In genomic region chr2:3633089-3633981, GRCh38 we compare ENCODE assay signal across 1 cellular context.
TF ChIP-seq lines count a peak whose summit lies in the region.

No MANE protein-coding gene starts in this region.

TF ChIP-seq in IMR-90, 13 proteins besides CTCF, POLR2A, EP300 and RAD21:
- TF ChIP-seq USF2 (IDR thresholded peaks at IDR 0.05; ENCODE audit: low read depth, low read length) (peak; percentile 40; the same call in 1 of the 2 replicates), RCOR1 (IDR thresholded peaks at IDR 0.05; ENCODE audit: insufficient replicate concordance, low read length) (no peak)
